ENCODE assay signal across 26 cellular contexts in the genomic region with DNA sequence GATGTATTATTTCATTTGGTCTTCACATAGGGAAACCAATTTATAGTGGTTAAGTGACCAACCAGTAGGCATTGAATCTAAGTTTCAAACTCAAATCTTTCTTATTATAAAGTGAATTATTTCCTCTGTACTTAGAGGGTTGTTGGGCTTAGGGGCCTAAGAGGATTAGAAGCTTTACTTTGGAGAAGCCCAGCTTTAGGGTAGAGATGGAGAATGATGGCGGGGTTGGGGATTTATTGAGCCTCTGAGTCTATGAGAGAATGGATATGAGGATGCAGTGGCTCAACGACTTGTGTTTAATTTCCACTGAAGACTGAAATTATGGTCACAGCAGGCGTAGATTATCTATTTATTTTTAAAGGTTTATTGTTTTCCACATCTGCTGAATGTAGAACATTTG. TPM values are rescaled to one million over a fixed set of nuclear protein-coding genes. Genes with fewer than 3 reads are reported as not detected.
"Had no signal": no experiment of that assay in that cellular context is flagged by ENCODE, and none has a peak within 500 bp of the region (broad histone marks: within the 10 kb centered on the region; RNA-seq: fewer than 3 reads in every experiment).

No MANE protein-coding gene starts in this region.

- H3K36me3 ChIP-seq: colonic mucosa, prostate gland, right lobe of liver, spleen, tibial nerve, upper lobe of right lung had no signal

- ATAC-seq: left cardiac atrium; left ventricle myocardium superior; right lobe of liver; stimulated activated memory B cell treated with anti-CD40 and anti-IgM and Interleukin-4, amounts not matched to agents 10 μg/mL and 1 μg/mL and 100 μg/mL, for 72 hours; upper lobe of right lung had no signal

- H3K36me3 Mint-ChIP-seq: stimulated activated memory B cell treated with anti-CD40 and anti-IgM and Interleukin-4, amounts not matched to agents 10 μg/mL and 1 μg/mL and 100 μg/mL, for 72 hours had no signal

- H3K27ac Mint-ChIP-seq: endodermal cell; naive B cell; nephron; stimulated activated memory B cell treated with anti-CD40 and anti-IgM and Interleukin-4, amounts not matched to agents 10 μg/mL and 1 μg/mL and 100 μg/mL, for 72 hours; stimulated activated naive CD8-positive, alpha-beta T cell treated with anti-CD3 and anti-CD28 coated beads, Interleukin-15, Interleukin-2, amounts not matched to agents 100 ng/mL and 50 ng/mL, for 24 hours had no signal

- DNase-seq: effector CD4-positive, alpha-beta T cell; endodermal cell; foreskin melanocyte; left cardiac atrium; left ventricle myocardium superior; mesenchymal stem cell; midbrain; naive B cell; stimulated activated CD4-positive, alpha-beta T cell treated with anti-CD3 and anti-CD28 coated beads, Interleukin-15, amount 100 ng/mL, for 24 hours; stimulated activated CD4-positive, alpha-beta T cell treated with anti-CD3 and anti-CD28 coated beads, Interleukin-1b, Interleukin-23, amount 100 ng/mL, for 48 hours; stimulated activated CD4-positive, alpha-beta T cell treated with anti-CD3 and anti-CD28 coated beads, Interleukin-4, amount 100 ng/mL, for 24 hours; testis; upper lobe of right lung had no signal

- H2AFZ ChIP-seq: hepatocyte, parathyroid adenoma had no signal

- H3K4me2 ChIP-seq: hepatocyte had no signal

- H3K27me3 Mint-ChIP-seq: stimulated activated naive CD8-positive, alpha-beta T cell treated with anti-CD3 and anti-CD28 coated beads, Interleukin-15, Interleukin-2, amounts not matched to agents 100 ng/mL and 50 ng/mL, for 24 hours had no signal

- H3K27ac ChIP-seq: colonic mucosa, hepatocyte, parathyroid adenoma, prostate gland, right lobe of liver, spleen, testis, tibial nerve, upper lobe of right lung had no signal

- H3K9me3 Mint-ChIP-seq: stimulated activated memory B cell treated with anti-CD40 and anti-IgM and Interleukin-4, amounts not matched to agents 10 μg/mL and 1 μg/mL and 100 μg/mL, for 72 hours; stimulated activated naive CD8-positive, alpha-beta T cell treated with anti-CD3 and anti-CD28 coated beads, Interleukin-15, Interleukin-2, amounts not matched to agents 100 ng/mL and 50 ng/mL, for 24 hours had no signal

- H3K79me2 ChIP-seq: hepatocyte, parathyroid adenoma had no signal

- H3K9me3 ChIP-seq: colonic mucosa, prostate gland, right lobe of liver, spleen, testis, tibial nerve, upper lobe of right lung had no signal

- H3K9ac ChIP-seq: parathyroid adenoma had no signal

- H3K4me3 ChIP-seq: colonic mucosa, hepatocyte, lung, prostate gland, right lobe of liver, spleen, testis, tibial nerve, upper lobe of right lung had no signal

- H3K4me3 Mint-ChIP-seq: endodermal cell; nephron; stimulated activated memory B cell treated with anti-CD40 and anti-IgM and Interleukin-4, amounts not matched to agents 10 μg/mL and 1 μg/mL and 100 μg/mL, for 72 hours; stimulated activated naive CD8-positive, alpha-beta T cell treated with anti-CD3 and anti-CD28 coated beads, Interleukin-15, Interleukin-2, amounts not matched to agents 100 ng/mL and 50 ng/mL, for 24 hours had no signal

- H3K4me1 Mint-ChIP-seq: stimulated activated memory B cell treated with anti-CD40 and anti-IgM and Interleukin-4, amounts not matched to agents 10 μg/mL and 1 μg/mL and 100 μg/mL, for 72 hours had no signal

- H3K4me1 ChIP-seq: colonic mucosa, parathyroid adenoma, prostate gland had no signal

- H3K27me3 ChIP-seq: colonic mucosa, hepatocyte, right lobe of liver, spleen, testis, tibial nerve, upper lobe of right lung had no signal

RNA-seq across cellular contexts. Expression of gene CHRDL2, which starts 55.5 kb away (rescaled TPM):
- total RNA-seq: renal cortical epithelial cell, subcutaneous adipose tissue, tibial nerve had no signal
